In the genomic region with DNA sequence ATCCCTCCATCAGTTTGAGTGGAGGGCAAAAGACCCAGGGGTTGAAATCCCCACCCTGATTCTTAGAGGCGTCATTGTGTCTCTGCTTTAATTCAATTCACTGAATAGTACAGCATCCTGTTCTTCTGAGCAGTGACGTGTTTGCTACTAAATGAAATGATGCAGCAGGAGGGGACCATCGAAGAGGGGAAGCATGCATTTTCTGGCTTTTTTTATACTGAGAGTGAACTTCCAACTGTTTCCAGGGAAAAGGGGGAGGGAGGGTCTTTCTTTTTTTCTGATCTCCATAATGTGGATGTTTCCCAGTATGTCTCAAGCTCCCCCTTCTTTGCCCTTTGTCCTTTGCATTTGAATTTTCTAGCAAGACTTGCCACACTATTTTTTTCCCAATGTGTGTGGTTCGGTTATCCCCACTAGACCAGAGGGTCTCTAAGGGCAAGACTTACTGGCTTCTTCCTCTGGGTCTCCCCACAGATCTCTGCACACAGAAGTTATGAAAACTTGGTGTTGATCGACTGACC, we compare ENCODE assay signal across 1 cellular context.
TF ChIP-seq lines count a peak whose summit lies in the region.

No MANE protein-coding gene starts in this region.

TF ChIP-seq in WTC11, 78 proteins besides CTCF, POLR2A, EP300 and RAD21 (continued from another document):
- TF ChIP-seq, protein P1, sequence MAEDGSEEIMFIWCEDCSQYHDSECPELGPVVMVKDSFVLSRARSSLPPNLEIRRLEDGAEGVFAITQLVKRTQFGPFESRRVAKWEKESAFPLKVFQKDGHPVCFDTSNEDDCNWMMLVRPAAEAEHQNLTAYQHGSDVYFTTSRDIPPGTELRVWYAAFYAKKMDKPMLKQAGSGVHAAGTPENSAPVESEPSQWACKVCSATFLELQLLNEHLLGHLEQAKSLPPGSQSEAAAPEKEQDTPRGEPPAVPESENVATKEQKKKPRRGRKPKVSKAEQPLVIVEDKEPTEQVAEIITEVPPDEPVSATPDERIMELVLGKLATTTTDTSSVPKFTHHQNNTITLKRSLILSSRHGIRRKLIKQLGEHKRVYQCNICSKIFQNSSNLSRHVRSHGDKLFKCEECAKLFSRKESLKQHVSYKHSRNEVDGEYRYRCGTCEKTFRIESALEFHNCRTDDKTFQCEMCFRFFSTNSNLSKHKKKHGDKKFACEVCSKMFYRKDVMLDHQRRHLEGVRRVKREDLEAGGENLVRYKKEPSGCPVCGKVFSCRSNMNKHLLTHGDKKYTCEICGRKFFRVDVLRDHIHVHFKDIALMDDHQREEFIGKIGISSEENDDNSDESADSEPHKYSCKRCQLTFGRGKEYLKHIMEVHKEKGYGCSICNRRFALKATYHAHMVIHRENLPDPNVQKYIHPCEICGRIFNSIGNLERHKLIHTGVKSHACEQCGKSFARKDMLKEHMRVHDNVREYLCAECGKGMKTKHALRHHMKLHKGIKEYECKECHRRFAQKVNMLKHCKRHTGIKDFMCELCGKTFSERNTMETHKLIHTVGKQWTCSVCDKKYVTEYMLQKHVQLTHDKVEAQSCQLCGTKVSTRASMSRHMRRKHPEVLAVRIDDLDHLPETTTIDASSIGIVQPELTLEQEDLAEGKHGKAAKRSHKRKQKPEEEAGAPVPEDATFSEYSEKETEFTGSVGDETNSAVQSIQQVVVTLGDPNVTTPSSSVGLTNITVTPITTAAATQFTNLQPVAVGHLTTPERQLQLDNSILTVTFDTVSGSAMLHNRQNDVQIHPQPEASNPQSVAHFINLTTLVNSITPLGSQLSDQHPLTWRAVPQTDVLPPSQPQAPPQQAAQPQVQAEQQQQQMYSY (CRISPR knock-in tag; IDR thresholded peaks at IDR 0.05): no peak
- TF ChIP-seq ZNF317 (CRISPR knock-in tag; IDR thresholded peaks at IDR 0.05; ENCODE audit: borderline replicate concordance, low read depth): no peak
- TF ChIP-seq ZNF138 (CRISPR knock-in tag; conservative IDR thresholded peaks at IDR 0.05): no peak
